Comparison of ENCODE assay signal across 31 cellular contexts in the genomic region with DNA sequence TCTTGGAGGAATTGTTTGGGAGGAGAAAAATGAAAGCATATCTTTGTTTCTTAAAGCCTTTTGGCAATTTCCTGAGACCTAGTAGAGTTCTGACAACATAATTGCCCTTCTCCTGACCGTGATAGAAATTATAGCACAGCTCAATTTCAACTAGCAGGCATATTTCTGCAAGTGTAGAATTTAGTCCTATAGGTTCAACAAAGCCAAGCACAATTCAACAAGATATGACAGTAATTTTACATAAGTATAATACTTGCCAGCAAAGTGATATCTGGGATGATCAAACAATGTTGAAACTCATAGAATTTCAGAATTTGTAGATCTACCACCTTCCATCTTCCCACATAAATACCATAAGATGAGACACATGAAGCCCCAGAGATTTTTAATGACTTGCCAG.
"Had no signal": no experiment of that assay in that cellular context is flagged by ENCODE, and none has a peak within 500 bp of the region (broad histone marks: within the 10 kb centered on the region; RNA-seq: fewer than 3 reads in every experiment).

No MANE protein-coding gene starts in this region.

- H3K27ac ChIP-seq: adrenal gland, body of pancreas, brain microvascular endothelial cell, breast epithelium, VCaP had no signal

- H3K4me3 ChIP-seq: adrenal gland, body of pancreas, breast epithelium had no signal

- H3K36me3 ChIP-seq: adrenal gland, brain microvascular endothelial cell, breast epithelium had no signal

- H3K27me3 ChIP-seq: adrenal gland, body of pancreas, brain microvascular endothelial cell, breast epithelium had no signal

- DNase-seq: activated B cell treated with CpG ODN at 0.5 μM for 24 hours; activated CD4-positive, alpha-beta memory T cell treated with anti-CD3 and anti-CD28 coated beads for 36 hours; activated CD4-positive, alpha-beta T cell treated with anti-CD3 and anti-CD28 coated beads for 4 hours; activated CD4-positive, alpha-beta T cell treated with anti-CD3 and anti-CD28 coated beads, Interleukin-2, amount 10 ng/mL, durations not matched to agents 24 days and 14 days; activated CD4-positive, alpha-beta T cell treated with anti-CD3 and anti-CD28 coated beads, Interleukin-2, amount 50 U/mL, for 1 hour; activated CD4-positive, alpha-beta T cell treated with anti-CD3 and anti-CD28 coated beads, Interleukin-2, amount 50 U/mL, for 4 hours; activated CD4-positive, CD25-positive, alpha-beta regulatory T cell treated with anti-CD3 and anti-CD28 coated beads, Interleukin-2, amount 50 U/mL, for 72 hours; activated CD8-positive, alpha-beta memory T cell treated with anti-CD3 and anti-CD28 coated beads, Interleukin-2, amount 50 U/mL, for 4 hours; activated CD8-positive, alpha-beta T cell treated with anti-CD3 and anti-CD28 coated beads for 36 hours; activated effector memory CD4-positive, alpha-beta T cell treated with anti-CD3 and anti-CD28 coated beads, Interleukin-2, amount 50 U/mL, for 16 hours; activated gamma-delta T cell treated with Interleukin-2 at 50 U/mL for 16 hours; activated naive CD4-positive, alpha-beta T cell; activated naive CD4-positive, alpha-beta T cell treated with anti-CD3 and anti-CD28 coated beads for 36 hours; activated naive CD4-positive, alpha-beta T cell treated with anti-CD3 and anti-CD28 coated beads, Interleukin-2, amount 50 U/mL, for 16 hours; activated naive CD8-positive, alpha-beta T cell treated with anti-CD3 and anti-CD28 coated beads for 36 hours; activated T-cell treated with anti-CD3 and anti-CD28 coated beads for 4 hours; activated T-cell treated with anti-CD3 and anti-CD28 coated beads, Interleukin-2, amount 50 U/mL, for 1 hour; activated T-cell treated with anti-CD3 and anti-CD28 coated beads, Interleukin-2, amount 50 U/mL, for 4 hours; activated T-cell treated with anti-CD3 and anti-CD28 coated beads, Interleukin-2, amount 50 U/mL, for 72 hours; adrenal gland; amniotic stem cell; aorta; body of pancreas; brain microvascular endothelial cell; central memory CD4-positive, alpha-beta T cell; T-helper 2 cell; T-helper 9 cell had no signal

- H3K4me1 ChIP-seq: adrenal gland, body of pancreas, breast epithelium had no signal

- H3K9me3 ChIP-seq: adrenal gland, body of pancreas, breast epithelium had no signal

- ATAC-seq: activated CD8-positive, alpha-beta T cell treated with anti-CD3 and anti-CD28 coated beads for 36 hours; activated naive CD4-positive, alpha-beta T cell treated with anti-CD3 and anti-CD28 coated beads, Interleukin-2, amount 50 U/mL, for 72 hours; activated T-cell treated with anti-CD3 and anti-CD28 coated beads, Interleukin-2, amount 50 U/mL, for 4 hours; activated T-cell treated with anti-CD3 and anti-CD28 coated beads, Interleukin-2, amount 50 U/mL, for 72 hours; activated T-helper 17 cell treated with anti-CD3 and anti-CD28 coated beads, Interleukin-2, amount 50 U/mL, for 72 hours; body of pancreas had no signal
